Comparison of ENCODE assay signal across 1 cellular context in the genomic region with DNA sequence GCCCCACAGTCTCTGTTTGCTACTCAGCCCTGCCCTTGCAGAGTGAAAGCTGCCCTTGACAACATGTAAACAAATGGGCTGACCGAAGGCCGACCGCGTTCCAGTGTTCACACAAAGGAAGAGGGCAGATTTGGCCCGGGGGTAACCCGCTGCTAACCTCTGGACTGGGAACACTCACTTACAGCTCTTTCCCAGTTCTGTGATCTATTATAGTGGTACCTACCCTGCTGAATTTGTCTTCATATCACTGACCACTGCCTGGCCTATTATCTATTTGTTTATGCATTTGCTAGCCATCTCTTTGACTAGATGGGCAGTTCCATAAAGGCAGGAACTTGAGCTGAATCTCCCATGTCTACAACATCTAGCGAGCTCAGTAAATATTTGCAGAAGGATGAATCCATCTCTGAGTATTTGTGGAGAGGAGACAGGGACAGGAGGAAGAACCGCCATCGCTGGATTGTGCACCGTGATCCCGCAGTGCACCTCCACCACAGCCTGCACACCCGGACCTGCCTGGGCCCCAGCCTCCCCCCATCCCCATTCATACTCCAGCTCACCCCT.
TF ChIP-seq lines count a peak whose summit lies in the region.

No MANE protein-coding gene starts in this region.

TF ChIP-seq in HepG2, 621 proteins besides CTCF, POLR2A, EP300 and RAD21 (continued from another document and continues in another):
- TF ChIP-seq FIP1L1 (IDR thresholded peaks at IDR 0.05; ENCODE audit: borderline replicate concordance, insufficient read depth, low read depth, low read length) = no peak
- TF ChIP-seq ZKSCAN5 (CRISPR knock-in tag; IDR thresholded peaks at IDR 0.05) = no peak
- TF ChIP-seq POGK (CRISPR knock-in tag; conservative IDR thresholded peaks at IDR 0.05) = no peak
- no peak for TF ChIP-seq ZNF430 (CRISPR knock-in tag; IDR thresholded peaks at IDR 0.05)
- peak; percentile 59; the same call in 1 of the 2 replicates for TF ChIP-seq NCOR1 (IDR thresholded peaks at IDR 0.05; ENCODE audit: borderline replicate concordance, low read length)
- TF ChIP-seq, protein P1, sequence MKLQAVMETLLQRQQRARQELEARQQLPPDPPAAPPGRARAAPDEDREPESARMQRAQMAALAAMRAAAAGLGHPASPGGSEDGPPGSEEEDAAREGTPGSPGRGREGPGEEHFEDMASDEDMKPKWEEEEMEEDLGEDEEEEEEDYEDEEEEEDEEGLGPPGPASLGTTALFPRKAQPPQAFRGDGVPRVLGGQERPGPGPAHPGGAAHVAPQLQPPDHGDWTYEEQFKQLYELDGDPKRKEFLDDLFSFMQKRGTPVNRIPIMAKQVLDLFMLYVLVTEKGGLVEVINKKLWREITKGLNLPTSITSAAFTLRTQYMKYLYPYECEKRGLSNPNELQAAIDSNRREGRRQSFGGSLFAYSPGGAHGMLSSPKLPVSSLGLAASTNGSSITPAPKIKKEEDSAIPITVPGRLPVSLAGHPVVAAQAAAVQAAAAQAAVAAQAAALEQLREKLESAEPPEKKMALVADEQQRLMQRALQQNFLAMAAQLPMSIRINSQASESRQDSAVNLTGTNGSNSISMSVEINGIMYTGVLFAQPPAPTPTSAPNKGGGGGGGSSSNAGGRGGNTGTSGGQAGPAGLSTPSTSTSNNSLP (IDR thresholded peaks at IDR 0.05; ENCODE audit: low read depth, low read length) = no peak
- no peak for TF ChIP-seq HMG20B (CRISPR knock-in tag; conservative IDR thresholded peaks at IDR 0.05)
- TF ChIP-seq, protein P2, sequence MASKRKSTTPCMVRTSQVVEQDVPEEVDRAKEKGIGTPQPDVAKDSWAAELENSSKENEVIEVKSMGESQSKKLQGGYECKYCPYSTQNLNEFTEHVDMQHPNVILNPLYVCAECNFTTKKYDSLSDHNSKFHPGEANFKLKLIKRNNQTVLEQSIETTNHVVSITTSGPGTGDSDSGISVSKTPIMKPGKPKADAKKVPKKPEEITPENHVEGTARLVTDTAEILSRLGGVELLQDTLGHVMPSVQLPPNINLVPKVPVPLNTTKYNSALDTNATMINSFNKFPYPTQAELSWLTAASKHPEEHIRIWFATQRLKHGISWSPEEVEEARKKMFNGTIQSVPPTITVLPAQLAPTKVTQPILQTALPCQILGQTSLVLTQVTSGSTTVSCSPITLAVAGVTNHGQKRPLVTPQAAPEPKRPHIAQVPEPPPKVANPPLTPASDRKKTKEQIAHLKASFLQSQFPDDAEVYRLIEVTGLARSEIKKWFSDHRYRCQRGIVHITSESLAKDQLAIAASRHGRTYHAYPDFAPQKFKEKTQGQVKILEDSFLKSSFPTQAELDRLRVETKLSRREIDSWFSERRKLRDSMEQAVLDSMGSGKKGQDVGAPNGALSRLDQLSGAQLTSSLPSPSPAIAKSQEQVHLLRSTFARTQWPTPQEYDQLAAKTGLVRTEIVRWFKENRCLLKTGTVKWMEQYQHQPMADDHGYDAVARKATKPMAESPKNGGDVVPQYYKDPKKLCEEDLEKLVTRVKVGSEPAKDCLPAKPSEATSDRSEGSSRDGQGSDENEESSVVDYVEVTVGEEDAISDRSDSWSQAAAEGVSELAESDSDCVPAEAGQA (IDR thresholded peaks at IDR 0.05; ENCODE audit: low read depth) = no peak
- TF ChIP-seq, protein P2 (CRISPR knock-in tag; IDR thresholded peaks at IDR 0.05; ENCODE audit: borderline replicate concordance) = no peak
- no peak for TF ChIP-seq JUND (CRISPR knock-in tag; IDR thresholded peaks at IDR 0.05)
- TF ChIP-seq MED1 (CRISPR knock-in tag; IDR thresholded peaks at IDR 0.05) = peak; percentile 38
- no peak; the same call in 1 of the 2 replicates for TF ChIP-seq ZMAT3 (CRISPR knock-in tag; conservative IDR thresholded peaks at IDR 0.05)
- TF ChIP-seq TCF7 (IDR thresholded peaks at IDR 0.05; ENCODE audit: low read depth) = 0 out of 2 replicates have a peak, but pooled peaks have one; percentile 30
- TF ChIP-seq PAF1 (CRISPR knock-in tag; IDR thresholded peaks at IDR 0.05) = no peak
- no peak for TF ChIP-seq MEIS1 (CRISPR knock-in tag; IDR thresholded peaks at IDR 0.05; ENCODE audit: borderline replicate concordance)
- 0 out of 2 replicates have a peak, but pooled peaks have one; percentile 30 for TF ChIP-seq POLR2AphosphoS5 (IDR thresholded peaks at IDR 0.05; ENCODE audit: low read depth, low read length)
- TF ChIP-seq TAF15 (IDR thresholded peaks at IDR 0.05; ENCODE audit: low read depth, low read length, poor library complexity, severe bottlenecking) = no peak
- no peak for TF ChIP-seq HHEX (CRISPR knock-in tag; IDR thresholded peaks at IDR 0.05)
- no peak for TF ChIP-seq ZSCAN25 (CRISPR knock-in tag; IDR thresholded peaks at IDR 0.05)
- TF ChIP-seq TBP (CRISPR knock-in tag; IDR thresholded peaks at IDR 0.05) = no peak
- TF ChIP-seq SPEN (CRISPR knock-in tag; IDR thresholded peaks at IDR 0.05; ENCODE audit: low read depth) = peak; percentile 27; the same call in 1 of the 2 replicates
- TF ChIP-seq NAIF1 (CRISPR knock-in tag; IDR thresholded peaks at IDR 0.05; ENCODE audit: borderline replicate concordance) = peak; percentile 13; the same call in 1 of the 2 replicates
- TF ChIP-seq ZNF710 (CRISPR knock-in tag; IDR thresholded peaks at IDR 0.05; ENCODE audit: borderline replicate concordance) = peak; percentile 81; the same call in 1 of the 2 replicates
- TF ChIP-seq, protein P3, sequence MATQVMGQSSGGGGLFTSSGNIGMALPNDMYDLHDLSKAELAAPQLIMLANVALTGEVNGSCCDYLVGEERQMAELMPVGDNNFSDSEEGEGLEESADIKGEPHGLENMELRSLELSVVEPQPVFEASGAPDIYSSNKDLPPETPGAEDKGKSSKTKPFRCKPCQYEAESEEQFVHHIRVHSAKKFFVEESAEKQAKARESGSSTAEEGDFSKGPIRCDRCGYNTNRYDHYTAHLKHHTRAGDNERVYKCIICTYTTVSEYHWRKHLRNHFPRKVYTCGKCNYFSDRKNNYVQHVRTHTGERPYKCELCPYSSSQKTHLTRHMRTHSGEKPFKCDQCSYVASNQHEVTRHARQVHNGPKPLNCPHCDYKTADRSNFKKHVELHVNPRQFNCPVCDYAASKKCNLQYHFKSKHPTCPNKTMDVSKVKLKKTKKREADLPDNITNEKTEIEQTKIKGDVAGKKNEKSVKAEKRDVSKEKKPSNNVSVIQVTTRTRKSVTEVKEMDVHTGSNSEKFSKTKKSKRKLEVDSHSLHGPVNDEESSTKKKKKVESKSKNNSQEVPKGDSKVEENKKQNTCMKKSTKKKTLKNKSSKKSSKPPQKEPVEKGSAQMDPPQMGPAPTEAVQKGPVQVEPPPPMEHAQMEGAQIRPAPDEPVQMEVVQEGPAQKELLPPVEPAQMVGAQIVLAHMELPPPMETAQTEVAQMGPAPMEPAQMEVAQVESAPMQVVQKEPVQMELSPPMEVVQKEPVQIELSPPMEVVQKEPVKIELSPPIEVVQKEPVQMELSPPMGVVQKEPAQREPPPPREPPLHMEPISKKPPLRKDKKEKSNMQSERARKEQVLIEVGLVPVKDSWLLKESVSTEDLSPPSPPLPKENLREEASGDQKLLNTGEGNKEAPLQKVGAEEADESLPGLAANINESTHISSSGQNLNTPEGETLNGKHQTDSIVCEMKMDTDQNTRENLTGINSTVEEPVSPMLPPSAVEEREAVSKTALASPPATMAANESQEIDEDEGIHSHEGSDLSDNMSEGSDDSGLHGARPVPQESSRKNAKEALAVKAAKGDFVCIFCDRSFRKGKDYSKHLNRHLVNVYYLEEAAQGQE (IDR thresholded peaks at IDR 0.05; ENCODE audit: borderline replicate concordance in 1 of 2, low read depth in 1 of 2, low read length in 2 of 2) = no peak
- no peak for TF ChIP-seq ZNF883 (CRISPR knock-in tag; IDR thresholded peaks at IDR 0.05; ENCODE audit: not compliant biosample characterization)
- TF ChIP-seq MAFF (IDR thresholded peaks at IDR 0.05; ENCODE audit: low read depth, low read length) = no peak
- TF ChIP-seq ZNF337 (CRISPR knock-in tag; IDR thresholded peaks at IDR 0.05; ENCODE audit: borderline replicate concordance, low read depth) = no peak
- no peak for TF ChIP-seq ATF7-NPFF (CRISPR knock-in tag; IDR thresholded peaks at IDR 0.05; ENCODE audit: low read depth)
- TF ChIP-seq PAXIP1 (CRISPR knock-in tag; conservative IDR thresholded peaks at IDR 0.05) = peak; percentile 94
- TF ChIP-seq TAF1 (CRISPR knock-in tag; IDR thresholded peaks at IDR 0.05) = no peak; the same call in 1 of the 2 replicates
- no peak for TF ChIP-seq ZNF33B (CRISPR knock-in tag; IDR thresholded peaks at IDR 0.05)
- peak; percentile 51; the same call in 1 of the 2 replicates for TF ChIP-seq POGZ (CRISPR knock-in tag; IDR thresholded peaks at IDR 0.05)
- peak; percentile 60; the same call in 1 of the 2 replicates for TF ChIP-seq MIER3 (CRISPR knock-in tag; IDR thresholded peaks at IDR 0.05; ENCODE audit: borderline replicate concordance)
- TF ChIP-seq XRCC5 (optimal IDR thresholded peaks at IDR 0.05; ENCODE audit: low read length) = no peak
- TF ChIP-seq, protein P4, sequence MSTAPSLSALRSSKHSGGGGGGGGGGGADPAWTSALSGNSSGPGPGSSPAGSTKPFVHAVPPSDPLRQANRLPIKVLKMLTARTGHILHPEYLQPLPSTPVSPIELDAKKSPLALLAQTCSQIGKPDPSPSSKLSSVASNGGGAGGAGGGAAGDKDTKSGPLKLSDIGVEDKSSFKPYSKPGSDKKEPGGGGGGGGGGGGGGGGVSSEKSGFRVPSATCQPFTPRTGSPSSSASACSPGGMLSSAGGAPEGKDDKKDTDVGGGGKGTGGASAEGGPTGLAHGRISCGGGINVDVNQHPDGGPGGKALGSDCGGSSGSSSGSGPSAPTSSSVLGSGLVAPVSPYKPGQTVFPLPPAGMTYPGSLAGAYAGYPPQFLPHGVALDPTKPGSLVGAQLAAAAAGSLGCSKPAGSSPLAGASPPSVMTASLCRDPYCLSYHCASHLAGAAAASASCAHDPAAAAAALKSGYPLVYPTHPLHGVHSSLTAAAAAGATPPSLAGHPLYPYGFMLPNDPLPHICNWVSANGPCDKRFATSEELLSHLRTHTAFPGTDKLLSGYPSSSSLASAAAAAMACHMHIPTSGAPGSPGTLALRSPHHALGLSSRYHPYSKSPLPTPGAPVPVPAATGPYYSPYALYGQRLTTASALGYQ (CRISPR knock-in tag; IDR thresholded peaks at IDR 0.05) = no peak
